Comparison of ENCODE assay signal across 17 cellular contexts in the genomic region with DNA sequence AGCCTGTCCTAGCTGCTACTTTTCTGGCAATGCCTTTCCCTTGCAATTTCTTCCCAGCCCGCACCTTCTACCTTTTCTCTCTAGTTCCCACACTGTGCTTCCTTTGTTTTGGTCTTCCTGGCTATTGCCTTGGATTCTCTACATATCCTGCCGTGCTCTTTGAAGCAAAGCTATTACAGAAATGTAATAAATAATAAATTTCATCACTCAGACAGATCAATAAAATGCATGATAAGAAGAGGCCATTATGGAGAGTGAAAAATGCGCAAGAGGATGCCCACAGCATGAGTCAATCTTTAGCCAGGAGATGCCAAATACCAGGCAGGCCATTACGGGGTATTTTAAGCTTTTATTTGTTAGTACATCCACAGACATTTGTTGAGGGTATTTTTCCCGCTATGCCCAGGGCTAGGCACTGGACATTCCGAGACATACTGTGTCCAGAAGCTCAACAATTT.
A peak's percentile ranks its signal among the peaks of the same experiment; 100 is the strongest.
DNase-seq lines count a peak whose midpoint lies in the region; ATAC-seq and TF ChIP-seq lines count a peak whose summit lies in the region.
"Had no signal": no experiment of that assay in that cellular context is flagged by ENCODE, and none has a peak within 500 bp of the region (broad histone marks: within the 10 kb centered on the region; RNA-seq: fewer than 3 reads in every experiment).

No MANE protein-coding gene starts in this region.

- no peaks in the 10 kb centered on the region for H3K9me2 ChIP-seq in HCT116 (ENCODE audit: insufficient read depth)

- no peak overlapping the region for H3K18ac ChIP-seq in mesendoderm (ENCODE audit: low read length)

- H3K4me1 ChIP-seq in HCT116 (ENCODE audit: control insufficient read depth in 1 of 2, insufficient read depth in 2 of 2, low read length in 2 of 2) (peaks cover 42 to 52% of the 10 kb centered on the region in 2 experiments), mesendoderm (ENCODE audit: control insufficient read depth, low read depth, low read length) (peaks cover 13% of the 10 kb centered on the region)

- H3K23ac ChIP-seq in mesendoderm (ENCODE audit: low read length): no peak overlapping the region

- H3K4me3 ChIP-seq in HCT116 (replicated peaks in 1 of 2; ENCODE audit: low read depth in 1 of 2, low read length in 2 of 2) (peak overlapping the region in 1 of 2 experiments; percentile 25; a peak in 2 of 4 replicates), mesendoderm (ENCODE audit: low read length) (no peak overlapping the region)
- H3K4me3 ChIP-seq: skin epidermis had no signal

- TF ChIP-seq POLR2A in HCT116 (IDR thresholded peaks at IDR 0.05; ENCODE audit: borderline replicate concordance, extremely low read depth, insufficient read depth, insufficient read length): no peak

- intact Hi-C loops in HCT116 (cut with micrococcal nuclease): no loop called here

- H2BK15ac ChIP-seq in mesendoderm (replicated peaks; ENCODE audit: low read depth): no peak overlapping the region

- H3K9me3 ChIP-seq in HCT116 (ENCODE audit: control insufficient read depth in 1 of 2, insufficient read depth in 1 of 2, low read depth in 1 of 2, low read length in 2 of 2) (no peaks in the 10 kb centered on the region), T-helper 17 cell (ENCODE audit: control insufficient read depth, low read length, poor library complexity, severe bottlenecking) (no peaks in the 10 kb centered on the region)

- no peaks in the 10 kb centered on the region for H3K36me3 Mint-ChIP-seq in T-helper 17 cell (ENCODE audit: low read depth)

- H3K79me1 ChIP-seq in mesendoderm (ENCODE audit: low read length): no peaks in the 10 kb centered on the region

- peak overlapping the region; percentile 50 for H2AFZ ChIP-seq in HCT116 (ENCODE audit: low read depth, low read length, poor library complexity, severe bottlenecking)

- H3K4me3 Mint-ChIP-seq in T-helper 17 cell: no peak overlapping the region
- H3K4me3 Mint-ChIP-seq: activated CD4-positive, alpha-beta memory T cell treated with anti-CD3 and anti-CD28 coated beads, Interleukin-2, amount 10 ng/mL, durations not matched to agents 7 days and 5 days; activated naive CD8-positive, alpha-beta T cell treated with anti-CD3 and anti-CD28 coated beads, Interleukin-2, amount 50 U/mL, for 24 hours; CD14-positive monocyte; central memory CD8-positive, alpha-beta T cell had no signal

- H4K5ac ChIP-seq in mesendoderm (ENCODE audit: low read length): no peak overlapping the region

- H3K79me2 ChIP-seq in HCT116 (ENCODE audit: insufficient read depth, low read length): no peaks in the 10 kb centered on the region
- no peaks in the 10 kb centered on the region for H3K79me2 ChIP-seq in mesendoderm (ENCODE audit: control insufficient read depth, insufficient read depth, low read length)

- H4K8ac ChIP-seq in mesendoderm (ENCODE audit: low read depth, low read length): no peak overlapping the region

- no peak overlapping the region for H3K56ac ChIP-seq in mesendoderm (ENCODE audit: low read length)

- H3K27ac ChIP-seq in HCT116 (ENCODE audit: low read depth, low read length): peak overlapping the region; percentile 87
- peak overlapping the region; percentile 45 for H3K27ac ChIP-seq in mesendoderm (ENCODE audit: low read depth, low read length)
- H3K27ac ChIP-seq: skin epidermis had no signal

- no peaks in the 10 kb centered on the region for H3K27me3 ChIP-seq in HCT116 (ENCODE audit: insufficient read depth, low read length)
- no peaks in the 10 kb centered on the region for H3K27me3 ChIP-seq in mesendoderm (ENCODE audit: insufficient read depth, low read length, poor library complexity)

- TF ChIP-seq CTCF in HCT116 (IDR thresholded peaks at IDR 0.05 in 2 of 3, conservative IDR thresholded peaks at IDR 0.05 in 1 of 3; ENCODE audit: borderline replicate concordance in 1 of 3, insufficient read depth in 1 of 3, low read depth in 2 of 3, low read length in 2 of 3): no peak

- no peak overlapping the region for H2BK120ac ChIP-seq in mesendoderm (ENCODE audit: low read depth, low read length)

- no CpG with 5 or more reads among the region's 6 CpGs for WGBS in mesendoderm (ENCODE audit: extremely low coverage, insufficient coverage, low lambda C conversion rate)

- POLR2A ChIA-PET in HCT116 (lab: Charles Lee): interaction anchor here (1.0 kb wide), 1 partner anchor 16 kb away, joined by 3 read pairs; no protein-coding TSS in a partner anchor

- peak overlapping the region; percentile 18 for H2BK5ac ChIP-seq in mesendoderm (ENCODE audit: low read length)

- RAD21 ChIA-PET in HCT116 (lab: Charles Lee; ENCODE audit: low non-redundant PET in 1 of 2, low total read pairs in 2 of 2, uncharacterized antibody in 2 of 2, unreplicated experiment in 2 of 2): interaction anchor here in 1 of 2 experiments (0.6 kb wide), 1 partner anchor 57 kb away, joined by 3 read pairs; no protein-coding TSS in a partner anchor

- CTCF ChIA-PET in HCT116 (lab: Charles Lee): no interaction called here

- DNase-seq in HCT116 (ENCODE audit: low read depth, low spot score) (peak; percentile 73), T1000 (lab: John Stamatoyannopoulos, UW) (peak; percentile 31), mesendoderm (peak; percentile 75), T-helper 17 cell (no peak)
- DNase-seq: activated CD4-positive, alpha-beta memory T cell treated with anti-CD3 and anti-CD28 coated beads, Interleukin-2, amount 10 ng/mL, durations not matched to agents 7 days and 5 days; activated naive CD8-positive, alpha-beta T cell treated with anti-CD3 and anti-CD28 coated beads, Interleukin-2, amount 50 U/mL, for 24 hours; DMS79; effector CD8-positive, alpha-beta T cell; NCI-H2081; NCI-H774; occipital lobe had no signal

- H3K36me3 ChIP-seq in HCT116 (ENCODE audit: control insufficient read depth in 1 of 2, insufficient read depth in 2 of 2, low read length in 2 of 2) (no peaks in the 10 kb centered on the region), mesendoderm (ENCODE audit: control insufficient read depth, insufficient read depth, low read length) (no peaks in the 10 kb centered on the region)

- H3K9ac ChIP-seq in HCT116 (ENCODE audit: low read length): peak overlapping the region; percentile 39
- H3K9ac ChIP-seq in mesendoderm (ENCODE audit: low read length): no peak overlapping the region

- H3K27me3 Mint-ChIP-seq in T-helper 17 cell: no peaks in the 10 kb centered on the region
- H3K27me3 Mint-ChIP-seq: activated CD4-positive, alpha-beta memory T cell treated with anti-CD3 and anti-CD28 coated beads, Interleukin-2, amount 10 ng/mL, durations not matched to agents 7 days and 5 days; activated naive CD8-positive, alpha-beta T cell treated with anti-CD3 and anti-CD28 coated beads, Interleukin-2, amount 50 U/mL, for 24 hours; central memory CD8-positive, alpha-beta T cell had no signal

- no peak overlapping the region for H2AK5ac ChIP-seq in mesendoderm (ENCODE audit: low read length)

- ATAC-seq in HCT116 (peak; percentile 86), HG02938 (IDR thresholded peaks at IDR 0.05; ENCODE audit: unreplicated experiment) (no peak), GM19463 (IDR thresholded peaks at IDR 0.05; ENCODE audit: unreplicated experiment) (no peak), HG02884 (IDR thresholded peaks at IDR 0.05; ENCODE audit: unreplicated experiment) (no peak), T-helper 17 cell (no peak)
- ATAC-seq: activated naive CD8-positive, alpha-beta T cell treated with anti-CD3 and anti-CD28 coated beads, Interleukin-2, amount 50 U/mL, for 24 hours had no signal

- H3K4ac ChIP-seq in mesendoderm (ENCODE audit: low read depth, low read length): peak overlapping the region; percentile 2

- H4K20me1 ChIP-seq in HCT116 (ENCODE audit: insufficient read depth): no peaks in the 10 kb centered on the region

- peak overlapping the region; percentile 63 for H3K4me2 ChIP-seq in HCT116 (ENCODE audit: low read length)
- no peak overlapping the region for H3K4me2 ChIP-seq in mesendoderm (ENCODE audit: low read length)

- H3K27ac Mint-ChIP-seq in T-helper 17 cell: no peak overlapping the region
- H3K27ac Mint-ChIP-seq: activated CD4-positive, alpha-beta memory T cell treated with anti-CD3 and anti-CD28 coated beads, Interleukin-2, amount 10 ng/mL, durations not matched to agents 7 days and 5 days; activated naive CD8-positive, alpha-beta T cell treated with anti-CD3 and anti-CD28 coated beads, Interleukin-2, amount 50 U/mL, for 24 hours; CD14-positive monocyte had no signal

- peak; percentile 16; the same call in 1 of the 2 replicates for TF ChIP-seq RAD21 in HCT116 (IDR thresholded peaks at IDR 0.05; ENCODE audit: low read depth)

- BruUV-seq in HCT116 (replicated peaks; lab: Mats Ljungman, UMichigan): no TSS peak

- no peaks in the 10 kb centered on the region for H3K4me1 Mint-ChIP-seq in T-helper 17 cell
- H3K4me1 Mint-ChIP-seq: activated CD4-positive, alpha-beta memory T cell treated with anti-CD3 and anti-CD28 coated beads, Interleukin-2, amount 10 ng/mL, durations not matched to agents 7 days and 5 days; central memory CD8-positive, alpha-beta T cell had no signal

TF ChIP-seq in HCT116, 20 proteins besides CTCF, POLR2A, EP300 and RAD21 (continues in another document):
- TF ChIP-seq CBX3 (IDR thresholded peaks at IDR 0.05; ENCODE audit: low read depth): no peak
- no peak for TF ChIP-seq SRF (IDR thresholded peaks at IDR 0.05; ENCODE audit: low read depth)
- TF ChIP-seq FOSL1 (IDR thresholded peaks at IDR 0.05; ENCODE audit: low read depth): peak; percentile 72
- no peak for TF ChIP-seq EZH2 (IDR thresholded peaks at IDR 0.05)
- no peak for TF ChIP-seq EZH2phosphoT487 (IDR thresholded peaks at IDR 0.05; ENCODE audit: borderline replicate concordance)
- TF ChIP-seq, protein P1, sequence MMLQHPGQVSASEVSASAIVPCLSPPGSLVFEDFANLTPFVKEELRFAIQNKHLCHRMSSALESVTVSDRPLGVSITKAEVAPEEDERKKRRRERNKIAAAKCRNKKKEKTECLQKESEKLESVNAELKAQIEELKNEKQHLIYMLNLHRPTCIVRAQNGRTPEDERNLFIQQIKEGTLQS (IDR thresholded peaks at IDR 0.05): 0 out of 2 replicates have a peak, but pooled peaks have one; percentile 47
- 0 out of 2 replicates have a peak, but pooled peaks have one; percentile 57 for TF ChIP-seq SIN3A (IDR thresholded peaks at IDR 0.05; ENCODE audit: low read depth)
- TF ChIP-seq, protein P2, sequence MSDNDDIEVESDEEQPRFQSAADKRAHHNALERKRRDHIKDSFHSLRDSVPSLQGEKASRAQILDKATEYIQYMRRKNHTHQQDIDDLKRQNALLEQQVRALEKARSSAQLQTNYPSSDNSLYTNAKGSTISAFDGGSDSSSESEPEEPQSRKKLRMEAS (IDR thresholded peaks at IDR 0.05): peak; percentile 34; the same call in 1 of the 2 replicates
- no peak for TF ChIP-seq POLR2AphosphoS5 (IDR thresholded peaks at IDR 0.05; ENCODE audit: low read depth, low read length)

Comparison
In these comparisons a context has a peak if more than half of its experiments do, and no peak if none do; other contexts are left out.
1. DNase-seq: peak in HCT116 (single experiment), T1000 (single experiment) and mesendoderm (single experiment); none in T-helper 17 cell (0 of 3).